Comparison of ENCODE assay signal across 17 cellular contexts in the genomic region with DNA sequence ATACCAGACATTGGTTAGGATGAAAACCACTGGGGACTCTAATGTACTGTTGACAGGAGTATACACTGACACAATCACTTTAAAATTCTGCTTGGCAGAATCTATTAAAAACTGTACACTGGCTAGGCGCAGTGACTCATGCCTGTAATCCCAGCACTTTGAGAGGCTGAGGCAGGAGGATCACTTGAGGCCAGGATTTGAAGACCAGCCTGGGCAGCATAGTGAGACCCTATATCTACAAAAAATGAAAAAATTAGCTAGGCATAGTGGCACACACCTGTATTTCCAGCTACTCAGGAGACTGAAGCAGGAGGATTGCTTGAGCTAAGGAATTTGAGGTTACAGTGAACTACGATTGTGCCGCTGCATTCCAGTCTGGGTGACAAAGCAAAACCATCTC.
DNase-seq lines count a peak whose midpoint lies in the region; ATAC-seq, FAIRE-seq and TF ChIP-seq lines count a peak whose summit lies in the region.
"Had no signal": no experiment of that assay in that cellular context is flagged by ENCODE, and none has a peak within 500 bp of the region (broad histone marks: within the 10 kb centered on the region; RNA-seq: fewer than 3 reads in every experiment).

No MANE protein-coding gene starts in this region.

- peak; percentile 3 for DNase-seq in AG10803 (ENCODE audit: low read depth)
- DNase-seq in HTR-8/SVneo (ENCODE audit: insufficient read length, low spot score): no peak
- no peak for DNase-seq in T-helper 17 cell
- DNase-seq in smooth muscle cell (lab: John Stamatoyannopoulos, UW; ENCODE audit: unreplicated experiment): no peak
- no peak for DNase-seq in NCI-H1436 (lab: John Stamatoyannopoulos, UW)
- DNase-seq in RPMI8226: no peak
- DNase-seq: 8988T; BE2C; C1 segment of cervical spinal cord; Calu3; CD4-positive, CD25-positive, alpha-beta regulatory T cell; DMS79 treated with DMSO at 0.1 percent for 48 hours; GF-D8; GOT3; H7 had no signal

- FAIRE-seq in HTR-8/SVneo (lab: Jason Lieb, UNC): peak; percentile 62

- H3K79me2 ChIP-seq in smooth muscle cell (ENCODE audit: low read depth): no peaks in the 10 kb centered on the region

- peaks cover 39% of the 10 kb centered on the region for H3K4me1 Mint-ChIP-seq in T-helper 17 cell

- no peaks in the 10 kb centered on the region for H3K27me3 Mint-ChIP-seq in T-helper 17 cell
- H3K27me3 Mint-ChIP-seq: CD4-positive, CD25-positive, alpha-beta regulatory T cell had no signal

- no peak overlapping the region for H3K9ac ChIP-seq in smooth muscle cell (ENCODE audit: low read depth)

- peaks cover 8% of the 10 kb centered on the region for H3K36me3 Mint-ChIP-seq in T-helper 17 cell (ENCODE audit: low read depth)
- H3K36me3 Mint-ChIP-seq: CD4-positive, CD25-positive, alpha-beta regulatory T cell had no signal

- no peaks in the 10 kb centered on the region for H4K20me1 ChIP-seq in smooth muscle cell (ENCODE audit: low read depth)

- peaks cover 5% of the 10 kb centered on the region for H3F3A ChIP-seq in smooth muscle cell (ENCODE audit: low read depth)

- H3K4me3 Mint-ChIP-seq in T-helper 17 cell: no peak overlapping the region
- H3K4me3 Mint-ChIP-seq: CD4-positive, CD25-positive, alpha-beta regulatory T cell had no signal

- H3K36me3 ChIP-seq in smooth muscle cell (ENCODE audit: low read depth): no peaks in the 10 kb centered on the region
- H3K36me3 ChIP-seq: BE2C had no signal

- H3K9me3 ChIP-seq in T-helper 17 cell (ENCODE audit: control insufficient read depth, low read length, poor library complexity, severe bottlenecking) (no peaks in the 10 kb centered on the region), smooth muscle cell (replicated peaks; ENCODE audit: low read depth) (no peaks in the 10 kb centered on the region)
- H3K9me3 ChIP-seq: BE2C had no signal

- H3K4me1 ChIP-seq in smooth muscle cell (ENCODE audit: low read depth): no peaks in the 10 kb centered on the region
- H3K4me1 ChIP-seq: BE2C had no signal

- peak overlapping the region; percentile 5 for H3K27ac ChIP-seq in smooth muscle cell (ENCODE audit: low read depth)

- H3K27ac Mint-ChIP-seq in T-helper 17 cell: peak overlapping the region; percentile 97
- H3K27ac Mint-ChIP-seq: CD4-positive, CD25-positive, alpha-beta regulatory T cell had no signal

- H3K27me3 ChIP-seq in smooth muscle cell (ENCODE audit: low read depth): no peaks in the 10 kb centered on the region

- ATAC-seq in T-helper 17 cell: no peak
- ATAC-seq in HG03095 (IDR thresholded peaks at IDR 0.05; ENCODE audit: unreplicated experiment): no peak
- ATAC-seq: HCT116 had no signal

- WGBS in smooth muscle cell (ENCODE audit: low lambda C conversion rate): 78% methylated on average over 3 of the region's 3 CpGs

- no peak overlapping the region for H3K4me2 ChIP-seq in smooth muscle cell

- H3K4me3 ChIP-seq in AG10803 (ENCODE audit: low read length): no peak overlapping the region
- H3K4me3 ChIP-seq in smooth muscle cell: no peak overlapping the region

- no peak for TF ChIP-seq CTCF in AG10803 (conservative IDR thresholded peaks at IDR 0.05; ENCODE audit: low read length)
- TF ChIP-seq CTCF in smooth muscle cell (IDR thresholded peaks at IDR 0.05; ENCODE audit: borderline replicate concordance, insufficient read depth, poor library complexity, severe bottlenecking): no peak

- H2AFZ ChIP-seq in smooth muscle cell (ENCODE audit: low read depth): no peak overlapping the region
